In genomic region chrX:71998836-71999509, GRCh38 we compare ENCODE assay signal across 1 cellular context.
TF ChIP-seq lines count a peak whose summit lies in the region.

No MANE protein-coding gene starts in this region.

TF ChIP-seq in liver, 16 proteins besides CTCF, POLR2A, EP300 and RAD21 (continued from another document):
- no peak for TF ChIP-seq ATF3 (IDR thresholded peaks at IDR 0.05)
- no peak for TF ChIP-seq GABPA (IDR thresholded peaks at IDR 0.05 in 1 of 2, conservative IDR thresholded peaks at IDR 0.05 in 1 of 2)
- no peak for TF ChIP-seq MAX (IDR thresholded peaks at IDR 0.05)
